Comparison of ENCODE assay signal across 25 cellular contexts in the genomic region with DNA sequence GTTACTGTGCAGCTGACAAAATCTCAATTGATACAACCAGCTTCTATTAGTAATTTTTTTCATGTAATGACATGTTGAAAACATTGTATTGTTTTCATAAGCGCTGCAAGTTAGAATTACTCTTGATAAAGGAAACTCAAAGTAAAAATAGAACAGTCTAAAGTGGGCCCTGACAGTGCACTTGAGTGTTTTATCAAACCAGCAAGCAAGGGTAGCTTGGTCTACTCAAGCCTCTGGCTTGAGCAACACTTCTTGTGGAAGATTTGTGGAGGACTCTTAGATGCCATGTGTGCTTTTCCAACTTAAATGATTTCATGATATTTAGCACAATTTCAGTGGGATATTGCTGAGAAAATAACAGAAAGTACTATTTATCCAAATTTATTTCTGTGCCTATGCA.
"Had no signal": no experiment of that assay in that cellular context is flagged by ENCODE, and none has a peak within 500 bp of the region (broad histone marks: within the 10 kb centered on the region; RNA-seq: fewer than 3 reads in every experiment).

No MANE protein-coding gene starts in this region.

- H3K4me1 ChIP-seq: colonic mucosa, foreskin keratinocyte, gastroesophageal sphincter, heart left ventricle had no signal

- H3K9me3 Mint-ChIP-seq: dendritic cell treated with granulocyte-macrophage colony-stimulating factor and Interleukin-4, amounts not matched to agents 40 ng/mL and 50 ng/mL, for 4 days; endodermal cell had no signal

- H3K27ac Mint-ChIP-seq: dendritic cell treated with granulocyte-macrophage colony-stimulating factor and Interleukin-4, amounts not matched to agents 40 ng/mL and 50 ng/mL, for 4 days; effector memory CD8-positive, alpha-beta T cell; endodermal cell; immature natural killer cell; memory B cell had no signal

- H3K4me1 Mint-ChIP-seq: endodermal cell, immature natural killer cell, memory B cell had no signal

- H3K4me3 ChIP-seq: colonic mucosa, gastroesophageal sphincter, heart left ventricle, hepatocyte, lung had no signal

- H3K9me3 ChIP-seq: colonic mucosa, gastroesophageal sphincter, heart left ventricle had no signal

- H3K27me3 ChIP-seq: colonic mucosa, foreskin keratinocyte, gastroesophageal sphincter, heart left ventricle, hepatocyte had no signal

- H3K27ac ChIP-seq: colonic mucosa, epithelial cell of prostate, foreskin keratinocyte, gastroesophageal sphincter, heart left ventricle, hepatocyte had no signal

- H3K36me3 Mint-ChIP-seq: immature natural killer cell, memory B cell had no signal

- H3K27me3 Mint-ChIP-seq: dendritic cell treated with granulocyte-macrophage colony-stimulating factor and Interleukin-4, amounts not matched to agents 40 ng/mL and 50 ng/mL, for 4 days; effector memory CD8-positive, alpha-beta T cell; memory B cell had no signal

- DNase-seq: colonic mucosa; cortex of kidney; effector CD8-positive, alpha-beta T cell; effector memory CD8-positive, alpha-beta T cell; endodermal cell; erythroblast; heart left ventricle; hypothalamus; immature natural killer cell; islet precursor cell; kidney; kidney glomerular epithelial cell; left colon; mammary epithelial cell; mesendoderm; midbrain had no signal

- ATAC-seq: effector memory CD8-positive, alpha-beta T cell; esophagus mucosa; foreskin keratinocyte; gastroesophageal sphincter; left colon; left lobe of liver had no signal

- H3K36me3 ChIP-seq: colonic mucosa, gastroesophageal sphincter, heart left ventricle had no signal

- H3K4me3 Mint-ChIP-seq: dendritic cell treated with granulocyte-macrophage colony-stimulating factor and Interleukin-4, amounts not matched to agents 40 ng/mL and 50 ng/mL, for 4 days; effector memory CD8-positive, alpha-beta T cell; endodermal cell; immature natural killer cell; memory B cell had no signal
